In the genomic region with DNA sequence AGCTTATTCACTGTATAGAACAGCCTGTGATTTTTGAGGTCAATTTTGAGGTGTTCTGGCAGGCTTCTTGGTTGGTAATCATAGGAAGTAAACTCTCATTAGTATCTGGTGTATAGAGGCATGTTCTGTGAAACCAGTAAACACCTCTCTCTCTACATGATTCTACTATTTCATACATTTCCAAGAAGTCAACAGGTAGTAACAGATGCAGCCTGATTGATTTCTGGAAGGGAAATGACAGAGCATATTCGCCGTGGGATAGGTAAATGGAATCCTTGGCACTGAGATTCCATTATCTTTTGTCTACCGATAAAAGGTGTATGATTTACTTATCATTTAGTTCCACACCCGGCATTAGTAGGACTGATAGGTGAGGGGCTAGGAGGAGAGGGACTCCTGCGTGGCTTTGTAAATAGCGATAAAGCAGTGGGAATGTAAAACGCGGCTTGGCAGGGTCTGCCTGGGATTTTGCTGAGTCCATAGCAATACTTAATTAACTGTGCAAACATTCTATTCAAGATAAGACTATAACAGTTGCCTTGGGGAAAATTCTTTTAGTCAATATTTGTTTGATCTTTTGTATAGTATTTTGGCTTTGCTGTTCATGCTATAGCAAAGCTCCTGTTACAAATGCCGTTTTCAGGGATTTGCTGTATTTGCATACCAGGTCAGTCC, we compare ENCODE assay signal across 1 cellular context.
TF ChIP-seq lines count a peak whose summit lies in the region.

No MANE protein-coding gene starts in this region.

TF ChIP-seq in GM23338, 12 proteins besides CTCF, POLR2A, EP300 and RAD21 (continued from another document):
- TF ChIP-seq, protein P1, sequence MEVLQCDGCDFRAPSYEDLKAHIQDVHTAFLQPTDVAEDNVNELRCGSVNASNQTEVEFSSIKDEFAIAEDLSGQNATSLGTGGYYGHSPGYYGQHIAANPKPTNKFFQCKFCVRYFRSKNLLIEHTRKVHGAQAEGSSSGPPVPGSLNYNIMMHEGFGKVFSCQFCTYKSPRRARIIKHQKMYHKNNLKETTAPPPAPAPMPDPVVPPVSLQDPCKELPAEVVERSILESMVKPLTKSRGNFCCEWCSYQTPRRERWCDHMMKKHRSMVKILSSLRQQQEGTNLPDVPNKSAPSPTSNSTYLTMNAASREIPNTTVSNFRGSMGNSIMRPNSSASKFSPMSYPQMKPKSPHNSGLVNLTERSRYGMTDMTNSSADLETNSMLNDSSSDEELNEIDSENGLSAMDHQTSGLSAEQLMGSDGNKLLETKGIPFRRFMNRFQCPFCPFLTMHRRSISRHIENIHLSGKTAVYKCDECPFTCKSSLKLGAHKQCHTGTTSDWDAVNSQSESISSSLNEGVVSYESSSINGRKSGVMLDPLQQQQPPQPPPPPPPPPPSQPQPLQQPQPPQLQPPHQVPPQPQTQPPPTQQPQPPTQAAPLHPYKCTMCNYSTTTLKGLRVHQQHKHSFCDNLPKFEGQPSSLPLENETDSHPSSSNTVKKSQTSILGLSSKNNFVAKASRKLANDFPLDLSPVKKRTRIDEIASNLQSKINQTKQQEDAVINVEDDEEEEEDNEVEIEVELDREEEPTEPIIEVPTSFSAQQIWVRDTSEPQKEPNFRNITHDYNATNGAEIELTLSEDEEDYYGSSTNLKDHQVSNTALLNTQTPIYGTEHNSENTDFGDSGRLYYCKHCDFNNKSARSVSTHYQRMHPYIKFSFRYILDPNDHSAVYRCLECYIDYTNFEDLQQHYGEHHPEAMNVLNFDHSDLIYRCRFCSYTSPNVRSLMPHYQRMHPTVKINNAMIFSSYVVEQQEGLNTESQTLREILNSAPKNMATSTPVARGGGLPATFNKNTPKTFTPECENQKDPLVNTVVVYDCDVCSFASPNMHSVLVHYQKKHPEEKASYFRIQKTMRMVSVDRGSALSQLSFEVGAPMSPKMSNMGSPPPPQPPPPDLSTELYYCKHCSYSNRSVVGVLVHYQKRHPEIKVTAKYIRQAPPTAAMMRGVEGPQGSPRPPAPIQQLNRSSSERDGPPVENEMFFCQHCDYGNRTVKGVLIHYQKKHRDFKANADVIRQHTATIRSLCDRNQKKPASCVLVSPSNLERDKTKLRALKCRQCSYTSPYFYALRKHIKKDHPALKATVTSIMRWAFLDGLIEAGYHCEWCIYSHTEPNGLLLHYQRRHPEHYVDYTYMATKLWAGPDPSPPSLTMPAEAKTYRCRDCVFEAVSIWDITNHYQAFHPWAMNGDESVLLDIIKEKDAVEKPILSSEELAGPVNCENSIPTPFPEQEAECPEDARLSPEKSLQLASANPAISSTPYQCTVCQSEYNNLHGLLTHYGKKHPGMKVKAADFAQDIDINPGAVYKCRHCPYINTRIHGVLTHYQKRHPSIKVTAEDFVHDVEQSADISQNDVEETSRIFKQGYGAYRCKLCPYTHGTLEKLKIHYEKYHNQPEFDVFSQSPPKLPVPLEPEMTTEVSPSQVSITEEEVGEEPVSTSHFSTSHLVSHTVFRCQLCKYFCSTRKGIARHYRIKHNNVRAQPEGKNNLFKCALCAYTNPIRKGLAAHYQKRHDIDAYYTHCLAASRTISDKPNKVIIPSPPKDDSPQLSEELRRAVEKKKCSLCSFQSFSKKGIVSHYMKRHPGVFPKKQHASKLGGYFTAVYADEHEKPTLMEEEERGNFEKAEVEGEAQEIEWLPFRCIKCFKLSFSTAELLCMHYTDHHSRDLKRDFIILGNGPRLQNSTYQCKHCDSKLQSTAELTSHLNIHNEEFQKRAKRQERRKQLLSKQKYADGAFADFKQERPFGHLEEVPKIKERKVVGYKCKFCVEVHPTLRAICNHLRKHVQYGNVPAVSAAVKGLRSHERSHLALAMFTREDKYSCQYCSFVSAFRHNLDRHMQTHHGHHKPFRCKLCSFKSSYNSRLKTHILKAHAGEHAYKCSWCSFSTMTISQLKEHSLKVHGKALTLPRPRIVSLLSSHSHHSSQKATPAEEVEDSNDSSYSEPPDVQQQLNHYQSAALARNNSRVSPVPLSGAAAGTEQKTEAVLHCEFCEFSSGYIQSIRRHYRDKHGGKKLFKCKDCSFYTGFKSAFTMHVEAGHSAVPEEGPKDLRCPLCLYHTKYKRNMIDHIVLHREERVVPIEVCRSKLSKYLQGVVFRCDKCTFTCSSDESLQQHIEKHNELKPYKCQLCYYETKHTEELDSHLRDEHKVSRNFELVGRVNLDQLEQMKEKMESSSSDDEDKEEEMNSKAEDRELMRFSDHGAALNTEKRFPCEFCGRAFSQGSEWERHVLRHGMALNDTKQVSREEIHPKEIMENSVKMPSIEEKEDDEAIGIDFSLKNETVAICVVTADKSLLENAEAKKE (CRISPR knock-in tag; IDR thresholded peaks at IDR 0.05): no peak
